2 cellular contexts compared by ENCODE assay signal in genomic region chr7:74292757-74293576, GRCh38.
A peak's percentile ranks its signal among the peaks of the same experiment; 100 is the strongest.
TF ChIP-seq lines count a peak whose summit lies in the region.

No MANE protein-coding gene starts in this region.

TF ChIP-seq in A549, 52 proteins besides CTCF, POLR2A, EP300 and RAD21:
- no peak for TF ChIP-seq NR3C1 (IDR thresholded peaks at IDR 0.05)
- no peak for TF ChIP-seq PBX3 (IDR thresholded peaks at IDR 0.05)
- TF ChIP-seq FOXS1 (CRISPR knock-in tag; IDR thresholded peaks at IDR 0.05): no peak
- no peak for TF ChIP-seq KDM5A (IDR thresholded peaks at IDR 0.05)
- no peak for TF ChIP-seq RCOR1 (IDR thresholded peaks at IDR 0.05; ENCODE audit: low read depth, low read length)
- TF ChIP-seq HOXA7 (CRISPR knock-in tag; IDR thresholded peaks at IDR 0.05): no peak
- TF ChIP-seq BCL3 (IDR thresholded peaks at IDR 0.05): no peak
- no peak for TF ChIP-seq RNF2 (IDR thresholded peaks at IDR 0.05; ENCODE audit: borderline replicate concordance, low read depth)
- TF ChIP-seq RARB (CRISPR knock-in tag; IDR thresholded peaks at IDR 0.05): no peak
- TF ChIP-seq JUNB (IDR thresholded peaks at IDR 0.05): no peak
- no peak for TF ChIP-seq JUN (IDR thresholded peaks at IDR 0.05)
- no peak for TF ChIP-seq NFE2L2 (conservative IDR thresholded peaks at IDR 0.05; ENCODE audit: low read length)
- TF ChIP-seq EHF (CRISPR knock-in tag; IDR thresholded peaks at IDR 0.05): no peak
- TF ChIP-seq CEBPB (IDR thresholded peaks at IDR 0.05): no peak
- TF ChIP-seq TP53 (CRISPR knock-in tag; IDR thresholded peaks at IDR 0.05): no peak
- TF ChIP-seq CHD4 (IDR thresholded peaks at IDR 0.05; ENCODE audit: borderline replicate concordance): no peak

TF ChIP-seq in H1, 55 proteins besides CTCF, POLR2A, EP300 and RAD21:
- TF ChIP-seq USF2 (IDR thresholded peaks at IDR 0.05; ENCODE audit: low read length) (peak; percentile 47; the same call in 1 of the 2 replicates), FOSL1 (IDR thresholded peaks at IDR 0.05; ENCODE audit: insufficient read depth, low read depth, low read length) (no peak)
